22 cellular contexts compared by ENCODE assay signal in genomic region chr2:168327328-168327727, GRCh38.
A peak's percentile ranks its signal among the peaks of the same experiment; 100 is the strongest.
DNase-seq lines count a peak whose midpoint lies in the region; ATAC-seq, FAIRE-seq and TF ChIP-seq lines count a peak whose summit lies in the region.
"Had no signal": no experiment of that assay in that cellular context is flagged by ENCODE, and none has a peak within 500 bp of the region (broad histone marks: within the 10 kb centered on the region; RNA-seq: fewer than 3 reads in every experiment).

No MANE protein-coding gene starts in this region.

- H3K27me3 Mint-ChIP-seq in activated CD4-positive, alpha-beta T cell treated with anti-CD3 and anti-CD28 coated beads for 36 hours = peaks cover 15% of the 10 kb centered on the region

- no TSS peak for BruUV-seq in HepG2 (replicated peaks; lab: Mats Ljungman, UMichigan)

- no peak overlapping the region for H3K4me3 ChIP-seq in HepG2 (replicated peaks in 1 of 3; ENCODE audit: insufficient read depth in 1 of 3, low read depth in 2 of 3, low read length in 3 of 3)
- H3K4me3 ChIP-seq in right lobe of liver = no peak overlapping the region
- H3K4me3 ChIP-seq in Karpas-422 (ENCODE audit: low read length) = no peak overlapping the region
- H3K4me3 ChIP-seq: BLaER1 had no signal

- peaks cover 18% of the 10 kb centered on the region for H3K4me1 Mint-ChIP-seq in activated CD4-positive, alpha-beta T cell treated with anti-CD3 and anti-CD28 coated beads for 36 hours
- H3K4me1 Mint-ChIP-seq: CD14-positive monocyte had no signal

- POLR2A ChIA-PET in HepG2 (lab: Yijun Ruan, JAX) = no interaction called here
- POLR2A ChIA-PET in activated CD4-positive, alpha-beta T cell treated with anti-CD3 and anti-CD28 coated beads for 36 hours (lab: Charles Lee) = no interaction called here

- H3K27me3 ChIP-seq in HepG2 (ENCODE audit: control insufficient read depth in 1 of 2, insufficient read depth in 2 of 2, low read length in 2 of 2) (0 out of 5 replicates have a peak, but pooled peaks cover 2 to 4% of the 10 kb centered on the region in 2 experiments), right lobe of liver (no peaks in the 10 kb centered on the region), Karpas-422 (ENCODE audit: low read length) (no peaks in the 10 kb centered on the region)
- H3K27me3 ChIP-seq: BE2C, BLaER1 had no signal

- intact Hi-C loops in HepG2 (cut with micrococcal nuclease; ENCODE audit: unreplicated experiment) (no loop called here), right lobe of liver (cut with DNase I) (no loop called here), left colon (cut with DNase I, micrococcal nuclease) (no loop called here)
- intact Hi-C loops in activated CD4-positive, alpha-beta T cell treated with anti-CD3 and anti-CD28 coated beads for 36 hours (cut with DNase I, micrococcal nuclease) = no loop called here

- H3K4me1 ChIP-seq in HepG2 (ENCODE audit: insufficient read depth, low read length) = peaks cover 13% of the 10 kb centered on the region
- no peaks in the 10 kb centered on the region for H3K4me1 ChIP-seq in right lobe of liver
- H3K4me1 ChIP-seq in Karpas-422 (ENCODE audit: low read length) = no peaks in the 10 kb centered on the region
- H3K4me1 ChIP-seq: BE2C, BLaER1 had no signal

- no peak overlapping the region for H3K4me3 Mint-ChIP-seq in activated CD4-positive, alpha-beta T cell treated with anti-CD3 and anti-CD28 coated beads for 36 hours
- H3K4me3 Mint-ChIP-seq: CD14-positive monocyte; CD4-positive, alpha-beta memory T cell; CD4-positive, CD25-positive, alpha-beta regulatory T cell; CD8-positive, alpha-beta memory T cell had no signal

- peaks cover 13% of the 10 kb centered on the region for H3K9me3 Mint-ChIP-seq in activated CD4-positive, alpha-beta T cell treated with anti-CD3 and anti-CD28 coated beads for 36 hours (ENCODE audit: low read depth)

- no peak for ATAC-seq in HepG2
- ATAC-seq in right lobe of liver = no peak
- peak; percentile 59 for ATAC-seq in left colon
- no peak for ATAC-seq in activated CD4-positive, alpha-beta T cell treated with anti-CD3 and anti-CD28 coated beads for 36 hours
- no peak for ATAC-seq in GM21528 (IDR thresholded peaks at IDR 0.05; ENCODE audit: low FRiP score, unreplicated experiment)

- no peak overlapping the region for H2AFZ ChIP-seq in HepG2 (ENCODE audit: low read length)
- H2AFZ ChIP-seq in Karpas-422 (ENCODE audit: low read length) = no peak overlapping the region

- H3K27ac Mint-ChIP-seq in activated CD4-positive, alpha-beta T cell treated with anti-CD3 and anti-CD28 coated beads for 36 hours = no peak overlapping the region
- H3K27ac Mint-ChIP-seq: CD14-positive monocyte; CD8-positive, alpha-beta memory T cell had no signal

- H3K36me3 Mint-ChIP-seq in activated CD4-positive, alpha-beta T cell treated with anti-CD3 and anti-CD28 coated beads for 36 hours (ENCODE audit: low read depth) = peaks cover 3% of the 10 kb centered on the region
- H3K36me3 Mint-ChIP-seq: CD4-positive, CD25-positive, alpha-beta regulatory T cell had no signal

- H3K27ac ChIP-seq in HepG2 (ENCODE audit: extremely low read length, insufficient read depth, low read length) (no peak overlapping the region), right lobe of liver (no peak overlapping the region), Karpas-422 (ENCODE audit: low read length) (no peak overlapping the region)
- H3K27ac ChIP-seq: BLaER1 had no signal

- no peak overlapping the region for H3K4me2 ChIP-seq in HepG2 (ENCODE audit: low read depth, low read length)
- no peak overlapping the region for H3K4me2 ChIP-seq in Karpas-422 (ENCODE audit: low read depth, low read length, poor library complexity, severe bottlenecking)
- H3K4me2 ChIP-seq: BLaER1 had no signal

- H3K79me2 ChIP-seq in HepG2 (ENCODE audit: insufficient read depth, low read length) = no peaks in the 10 kb centered on the region
- no peaks in the 10 kb centered on the region for H3K79me2 ChIP-seq in Karpas-422 (ENCODE audit: low read length)

- CTCF ChIA-PET in HepG2 (lab: Yijun Ruan, JAX; ENCODE audit: low intra/inter-chr PET ratio, low total read pairs) = no interaction called here
- CTCF ChIA-PET in activated CD4-positive, alpha-beta T cell treated with anti-CD3 and anti-CD28 coated beads for 36 hours (lab: Charles Lee) = interaction anchor here (1.4 kb wide), 1 partner anchor 9 kb away, joined by 4 read pairs; no protein-coding TSS in a partner anchor

- H3K36me3 ChIP-seq in HepG2 (replicated peaks in 1 of 2; ENCODE audit: control insufficient read depth in 1 of 2, insufficient read depth in 2 of 2, low read length in 2 of 2) (no peaks in the 10 kb centered on the region), right lobe of liver (no peaks in the 10 kb centered on the region), Karpas-422 (ENCODE audit: insufficient read depth, low read length) (no peaks in the 10 kb centered on the region)
- H3K36me3 ChIP-seq: BE2C, BLaER1 had no signal

- H3K9me2 ChIP-seq in Karpas-422 (replicated peaks; ENCODE audit: insufficient read depth, low read length) = no peaks in the 10 kb centered on the region

- in situ Hi-C loops in HepG2 (cut with HindIII; ENCODE audit: extremely low pct_ligation_motif_present, low pct_unique_long_range_greater_than_20kb) = no loop called here

- TF ChIP-seq POLR2A in HepG2 (IDR thresholded peaks at IDR 0.05; ENCODE audit: insufficient read depth in 1 of 2, low read depth in 2 of 2, low read length in 2 of 2) = no peak
- no peak for TF ChIP-seq POLR2A in right lobe of liver (IDR thresholded peaks at IDR 0.05)

- TF ChIP-seq EP300 in HepG2 (IDR thresholded peaks at IDR 0.05; ENCODE audit: low read depth in 2 of 2, low read length in 2 of 2) = no peak
- no peak for TF ChIP-seq EP300 in HepG2 (CRISPR knock-in tag; IDR thresholded peaks at IDR 0.05; ENCODE audit: borderline replicate concordance)

- H4K20me1 ChIP-seq in HepG2 (ENCODE audit: insufficient read depth, low read length) = no peaks in the 10 kb centered on the region
- H4K20me1 ChIP-seq in Karpas-422 (ENCODE audit: insufficient read depth, low read depth, low read length) = no peaks in the 10 kb centered on the region
- H4K20me1 ChIP-seq: BLaER1 had no signal

- 50% methylated on average over 3 of the region's 3 CpGs for WGBS in HepG2 (ENCODE audit: low lambda C conversion rate)
- 96% methylated on average over 3 of the region's 3 CpGs for WGBS in right lobe of liver (ENCODE audit: insufficient coverage, low coverage, low lambda C conversion rate, missing lambda C conversion rate)

- TF ChIP-seq CTCF in HepG2 (CRISPR knock-in tag; IDR thresholded peaks at IDR 0.05) = no peak
- no peak for TF ChIP-seq CTCF in right lobe of liver (IDR thresholded peaks at IDR 0.05)

- DNase-seq in HepG2 (ENCODE audit: low spot score) (no peak), right lobe of liver (no peak), Karpas-422 (peak; percentile 22), left colon (no peak)
- DNase-seq in activated CD4-positive, alpha-beta T cell treated with anti-CD3 and anti-CD28 coated beads for 36 hours = no peak
- DNase-seq: 8988T; ACHN; BE2C; C1 segment of cervical spinal cord; CD4-positive, alpha-beta memory T cell; CD4-positive, CD25-positive, alpha-beta regulatory T cell; CD8-positive, alpha-beta memory T cell; COR-L47; DMS79 treated with DMSO at 0.1 percent for 48 hours; GF-D8 had no signal

- TF ChIP-seq RAD21 in HepG2 (CRISPR knock-in tag; IDR thresholded peaks at IDR 0.05) = no peak

- H3K9ac ChIP-seq in HepG2 (ENCODE audit: insufficient read depth, low read depth, low read length) = no peak overlapping the region
- H3K9ac ChIP-seq in Karpas-422 (ENCODE audit: low read length) = no peak overlapping the region
- H3K9ac ChIP-seq: BLaER1 had no signal

- H3K9me3 ChIP-seq in HepG2 (ENCODE audit: low read length) = peaks cover 14% of the 10 kb centered on the region; the same call in 1 of the 2 replicates
- no peaks in the 10 kb centered on the region for H3K9me3 ChIP-seq in right lobe of liver
- H3K9me3 ChIP-seq in Karpas-422 (ENCODE audit: low read length) = no peaks in the 10 kb centered on the region
- H3K9me3 ChIP-seq: BE2C had no signal

- FAIRE-seq in HepG2 (lab: Jason Lieb, UNC) = no peak
- FAIRE-seq: A204.1, D721Med, G401.6, GM12891 had no signal

TF ChIP-seq in HepG2, 621 proteins besides CTCF, POLR2A, EP300 and RAD21:
- no peak for TF ChIP-seq GABPA (IDR thresholded peaks at IDR 0.05; ENCODE audit: low read depth, low read length)
- TF ChIP-seq GABPA (CRISPR knock-in tag; IDR thresholded peaks at IDR 0.05; ENCODE audit: low read depth) = peak; percentile 56
- no peak for TF ChIP-seq ZNF850 (CRISPR knock-in tag; conservative IDR thresholded peaks at IDR 0.05)
